Comparison of ENCODE assay signal across 14 cellular contexts in the genomic region with DNA sequence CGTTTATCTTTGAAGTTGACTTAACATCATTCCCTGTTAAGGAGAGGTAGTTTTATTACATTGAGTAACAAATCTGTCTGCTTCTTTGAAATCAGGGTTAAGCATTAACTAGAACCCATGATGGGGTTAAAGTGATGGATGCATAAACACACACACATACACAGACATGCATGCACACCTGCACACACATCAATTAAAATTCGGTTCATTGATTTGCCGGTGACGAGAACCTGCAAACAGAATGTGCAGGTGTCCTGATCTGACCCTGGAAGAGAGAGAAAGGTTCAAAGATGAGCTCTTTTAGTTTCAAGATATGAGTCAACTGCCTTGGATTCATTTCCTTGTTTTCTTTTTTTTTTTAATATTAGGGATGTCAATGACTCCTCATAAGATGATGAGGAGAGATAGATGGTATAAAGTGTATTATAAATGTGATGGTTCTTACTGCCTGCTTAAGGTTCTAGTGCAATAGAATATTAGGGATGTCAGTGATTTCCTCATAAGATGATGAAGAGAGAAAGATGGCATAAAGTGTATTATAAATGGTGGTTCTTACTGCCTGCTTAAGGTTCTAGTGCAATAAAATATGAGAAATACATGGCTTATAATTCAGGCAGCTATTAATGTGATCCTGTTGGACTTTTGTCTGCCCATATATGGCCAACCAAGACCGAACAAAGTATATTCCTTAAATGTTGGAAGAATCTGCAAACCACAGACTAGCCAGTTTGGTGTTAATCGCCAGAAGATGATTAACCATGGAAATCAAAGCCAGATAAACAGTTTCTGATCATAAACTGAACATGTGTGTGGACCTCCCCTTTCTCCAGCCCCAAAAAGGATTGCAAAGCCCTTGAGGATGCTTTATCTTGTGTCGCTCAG. TPM values are rescaled to one million over a fixed set of nuclear protein-coding genes. Genes with fewer than 3 reads are reported as not detected.
DNase-seq lines count a peak whose midpoint lies in the region; ATAC-seq, FAIRE-seq and TF ChIP-seq lines count a peak whose summit lies in the region.
"Had no signal": no experiment of that assay in that cellular context is flagged by ENCODE, and none has a peak within 500 bp of the region (broad histone marks: within the 10 kb centered on the region; RNA-seq: fewer than 3 reads in every experiment).

No MANE protein-coding gene starts in this region.

- H3K36me3 ChIP-seq in SJCRH30, result no peaks in the 10 kb centered on the region

- peak; percentile 70 for DNase-seq in AG10803 (ENCODE audit: low read depth)
- DNase-seq in SJCRH30, result no peak
- peak; percentile 47 for DNase-seq in fibroblast of mammary gland (ENCODE audit: low read depth)
- no peak for DNase-seq in progenitor cell of endocrine pancreas (ENCODE audit: low spot score, unreplicated experiment)
- no peak for DNase-seq in COR-L47 (lab: John Stamatoyannopoulos, UW)
- no peak for DNase-seq in GM12891 (ENCODE audit: insufficient read length, low spot score)
- DNase-seq: activated naive CD8-positive, alpha-beta T cell treated with anti-CD3 and anti-CD28 coated beads, Interleukin-2, amount 10 ng/mL, durations not matched to agents 7 days and 5 days; naive B cell; NCI-H774; stimulated activated CD4-positive, alpha-beta T cell treated with anti-CD3 and anti-CD28 coated beads, Interleukin-1b, Interleukin-23, amount 100 ng/mL, for 48 hours had no signal

- H3K27me3 ChIP-seq in SJCRH30, result no peaks in the 10 kb centered on the region

- no peak for TF ChIP-seq POLR2A in GM12891 (IDR thresholded peaks at IDR 0.05; ENCODE audit: low read depth, low read length)

- FAIRE-seq in GM12891 (lab: Jason Lieb, UNC), result no peak
- FAIRE-seq: endometrium had no signal

- H3K27me3 Mint-ChIP-seq in progenitor cell of endocrine pancreas, result no peaks in the 10 kb centered on the region
- H3K27me3 Mint-ChIP-seq: activated naive CD8-positive, alpha-beta T cell treated with anti-CD3 and anti-CD28 coated beads, Interleukin-2, amount 10 ng/mL, durations not matched to agents 7 days and 5 days; naive B cell had no signal

- H3K4me1 ChIP-seq in SJCRH30, result peaks cover 22% of the 10 kb centered on the region

- H3K9me3 ChIP-seq in SJCRH30 (replicated peaks), result no peaks in the 10 kb centered on the region

- peaks cover 12% of the 10 kb centered on the region for H3K4me1 Mint-ChIP-seq in progenitor cell of endocrine pancreas (ENCODE audit: low read depth)
- H3K4me1 Mint-ChIP-seq: naive B cell had no signal

- H3K27ac Mint-ChIP-seq in progenitor cell of endocrine pancreas, result peak overlapping the region; percentile 38
- H3K27ac Mint-ChIP-seq: activated naive CD8-positive, alpha-beta T cell treated with anti-CD3 and anti-CD28 coated beads, Interleukin-2, amount 10 ng/mL, durations not matched to agents 7 days and 5 days; T-helper 1 cell treated with Interleukin-12 subunit alpha and Interleukin-12 subunit beta and Interleukin-4 antibody, amounts not matched to agents 30 μg/mL and 1 μg/mL, for 36 hours had no signal

- TF ChIP-seq CTCF in AG10803 (conservative IDR thresholded peaks at IDR 0.05; ENCODE audit: low read length) (no peak), fibroblast of mammary gland (conservative IDR thresholded peaks at IDR 0.05; ENCODE audit: control insufficient read depth, insufficient read depth, low read depth, low read length) (no peak), progenitor cell of endocrine pancreas (IDR thresholded peaks at IDR 0.05; ENCODE audit: unreplicated experiment) (no peak)

- ATAC-seq in HG02642 (IDR thresholded peaks at IDR 0.05; ENCODE audit: poor library complexity, unreplicated experiment), result no peak
- ATAC-seq in GM21528 (IDR thresholded peaks at IDR 0.05; ENCODE audit: low FRiP score, unreplicated experiment), result no peak

- H3K4me3 Mint-ChIP-seq in progenitor cell of endocrine pancreas (ENCODE audit: low read depth), result no peak overlapping the region
- H3K4me3 Mint-ChIP-seq: activated naive CD8-positive, alpha-beta T cell treated with anti-CD3 and anti-CD28 coated beads, Interleukin-2, amount 10 ng/mL, durations not matched to agents 7 days and 5 days; naive B cell; T-helper 1 cell treated with Interleukin-12 subunit alpha and Interleukin-12 subunit beta and Interleukin-4 antibody, amounts not matched to agents 30 μg/mL and 1 μg/mL, for 36 hours had no signal

- H3K4me3 ChIP-seq in AG10803 (ENCODE audit: low read length) (peak overlapping the region; percentile 51), SJCRH30 (peak overlapping the region; percentile 15; the same call in 1 of the 2 replicates), fibroblast of mammary gland (ENCODE audit: control insufficient read depth, low read depth, low read length) (peak overlapping the region; percentile 22)

- no peaks in the 10 kb centered on the region for H3K9me3 Mint-ChIP-seq in progenitor cell of endocrine pancreas (ENCODE audit: low read depth)
- H3K9me3 Mint-ChIP-seq: T-helper 1 cell treated with Interleukin-12 subunit alpha and Interleukin-12 subunit beta and Interleukin-4 antibody, amounts not matched to agents 30 μg/mL and 1 μg/mL, for 36 hours had no signal

- peaks cover 3% of the 10 kb centered on the region for H3K36me3 Mint-ChIP-seq in progenitor cell of endocrine pancreas (ENCODE audit: insufficient read depth)
- H3K36me3 Mint-ChIP-seq: activated naive CD8-positive, alpha-beta T cell treated with anti-CD3 and anti-CD28 coated beads, Interleukin-2, amount 10 ng/mL, durations not matched to agents 7 days and 5 days had no signal

- peak overlapping the region; percentile 71 for H3K27ac ChIP-seq in SJCRH30

TF ChIP-seq in GM12891, 5 proteins besides CTCF, POLR2A, EP300 and RAD21:
- TF ChIP-seq PAX5 (IDR thresholded peaks at IDR 0.05; ENCODE audit: insufficient read depth, low read length, severe bottlenecking), result no peak
- no peak for TF ChIP-seq POLR2AphosphoS5 (IDR thresholded peaks at IDR 0.05; ENCODE audit: low read depth, low read length)
- TF ChIP-seq POU2F2 (IDR thresholded peaks at IDR 0.05; ENCODE audit: low read depth, low read length), result no peak
- TF ChIP-seq TAF1 (IDR thresholded peaks at IDR 0.05; ENCODE audit: low read depth, low read length), result no peak
- TF ChIP-seq SPI1 (IDR thresholded peaks at IDR 0.05; ENCODE audit: low read depth, low read length), result no peak

RNA-seq across cellular contexts. Expression of gene CD99, which starts 14.1 kb away (rescaled TPM):
- total RNA-seq in SJCRH30 (2014; rRNA removed; shearing (Covaris generic)), result 156 and 166 TPM in 2 replicates
- 328 and 362 TPM in 2 replicates for total RNA-seq in progenitor cell of endocrine pancreas
- polyA plus RNA-seq in GM12891 (2012; ENCODE audit: low read depth, missing spikeins), result 91.8 TPM

Comparison
In these comparisons a context has a peak if more than half of its experiments do, and no peak if none do; other contexts are left out.
1. DNase-seq: peak in AG10803 (single experiment) and fibroblast of mammary gland (single experiment); none in SJCRH30 (0 of 2), progenitor cell of endocrine pancreas (single experiment), COR-L47 (single experiment) and GM12891 (single experiment).
2. Peak in every context shown above with its lines, with median percentiles within 50 percentile points of each other: H3K4me3 ChIP-seq.